8 cellular contexts compared by ENCODE assay signal in the genomic region with DNA sequence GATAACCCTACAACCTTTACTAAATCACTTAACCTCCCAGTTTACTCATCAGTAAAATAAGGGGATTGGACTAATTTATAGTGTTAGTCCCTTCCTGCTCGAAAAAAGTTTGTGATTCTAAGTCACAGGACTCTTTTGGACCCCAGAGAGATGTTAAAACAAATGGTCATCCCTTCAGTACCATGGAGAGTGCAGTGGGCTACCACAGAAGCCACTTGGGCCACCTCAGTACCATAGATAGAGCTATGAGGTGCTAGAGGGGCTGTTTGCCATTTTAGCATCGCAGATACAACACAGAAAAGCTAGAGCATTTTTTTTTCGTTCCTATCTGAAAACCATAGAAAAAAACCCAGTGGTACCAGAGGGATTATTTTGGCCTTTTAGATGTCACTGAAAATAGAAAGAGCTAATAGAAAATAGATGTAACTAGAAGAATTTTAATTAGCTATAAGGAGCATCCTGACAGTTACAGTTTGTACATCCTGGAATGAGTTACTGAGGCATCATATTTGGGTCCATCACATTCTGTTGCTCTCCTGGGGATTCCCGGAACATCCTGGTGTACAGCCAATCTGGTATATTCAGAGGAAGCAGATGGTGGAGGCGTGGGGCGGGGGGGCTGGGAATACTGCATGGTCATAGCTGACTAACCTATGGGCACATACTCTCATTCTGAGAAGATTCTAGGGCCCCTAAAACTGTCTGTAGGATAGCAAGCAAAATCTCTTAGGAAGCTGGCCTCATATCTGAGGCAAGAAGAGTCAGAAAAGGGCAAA. TPM values are rescaled to one million over a fixed set of nuclear protein-coding genes. Genes with fewer than 3 reads are reported as not detected.
DNase-seq lines count a peak whose midpoint lies in the region; ATAC-seq and TF ChIP-seq lines count a peak whose summit lies in the region.
"Had no signal": no experiment of that assay in that cellular context is flagged by ENCODE, and none has a peak within 500 bp of the region (broad histone marks: within the 10 kb centered on the region; RNA-seq: fewer than 3 reads in every experiment).

No MANE protein-coding gene starts in this region.

- H3K4me3 ChIP-seq in IMR-90 (ENCODE audit: insufficient read depth, low read depth, low read length), result no peak overlapping the region

- CTCF ChIA-PET in IMR-90 (lab: Yijun Ruan, JAX), result interaction anchor here (1.2 to 1.8 kb wide), 3 partner anchors 24 to 81 kb away, joined by 3 to 6 read pairs (median 4); no protein-coding TSS in a partner anchor

- H2AK5ac ChIP-seq in IMR-90 (ENCODE audit: low read depth, low read length), result no peak overlapping the region

- dilution Hi-C loops in IMR-90 (cut with HindIII; ENCODE audit: low sequenced_read_pairs, unreplicated experiment), result no loop called here

- TF ChIP-seq CTCF in IMR-90 (conservative IDR thresholded peaks at IDR 0.05; ENCODE audit: low read depth, low read length) (no peak), chondrocyte (IDR thresholded peaks at IDR 0.05) (no peak), progenitor cell of endocrine pancreas (IDR thresholded peaks at IDR 0.05; ENCODE audit: unreplicated experiment) (no peak)

- H4K5ac ChIP-seq in IMR-90 (ENCODE audit: low read depth, low read length), result no peak overlapping the region

- POLR2A ChIA-PET in IMR-90 (lab: Charles Lee; ENCODE audit: unreplicated experiment), result interaction anchor here (0.5 kb wide), 1 partner anchor 71 kb away, joined by 3 read pairs; a partner anchor contains a TSS

- no peak for TF ChIP-seq POLR2A in IMR-90 (IDR thresholded peaks at IDR 0.05; ENCODE audit: low read depth, low read length)

- H3K14ac ChIP-seq in IMR-90 (replicated peaks; ENCODE audit: low read depth, low read length), result no peak overlapping the region

- no TSS peak for BruUV-seq in IMR-90 (replicated peaks; lab: Mats Ljungman, UMichigan)

- no peak overlapping the region for H2BK5ac ChIP-seq in IMR-90 (ENCODE audit: low read depth, low read length, poor library complexity, severe bottlenecking)

- peaks cover 4% of the 10 kb centered on the region; the same call in 1 of the 2 replicates for H3K4me1 ChIP-seq in IMR-90 (ENCODE audit: control insufficient read depth, insufficient read depth, low read length)

- peaks cover 9% of the 10 kb centered on the region; the same call in 1 of the 2 replicates for H3K36me3 ChIP-seq in IMR-90 (ENCODE audit: control insufficient read depth, insufficient read depth, low read length)

- no peak overlapping the region for H3K18ac ChIP-seq in IMR-90 (ENCODE audit: low read depth, low read length)

- no peaks in the 10 kb centered on the region for H3K27me3 ChIP-seq in IMR-90 (ENCODE audit: control insufficient read depth, insufficient read depth, low read length)

- WGBS in IMR-90 (ENCODE audit: extremely low coverage in 2 of 2, insufficient read length in 1 of 2), 2 experiments, result no CpG with 5 or more reads among the region's 6 CpGs

- H3K9me1 ChIP-seq in IMR-90 (ENCODE audit: insufficient read depth, low read length), result no peaks in the 10 kb centered on the region

- H3K4me3 Mint-ChIP-seq in chondrocyte (ENCODE audit: unreplicated experiment) (no peak overlapping the region), progenitor cell of endocrine pancreas (ENCODE audit: low read depth) (peak overlapping the region; percentile 93)

- no peak overlapping the region for H2BK120ac ChIP-seq in IMR-90 (ENCODE audit: low read depth, low read length)

- H3K9ac ChIP-seq in IMR-90 (ENCODE audit: low read depth, low read length), result no peak overlapping the region

- 0 out of 4 replicates have a peak, but pooled peaks cover 0 to 2% of the 10 kb centered on the region in 2 experiments for H3K79me1 ChIP-seq in IMR-90 (ENCODE audit: low read depth in 1 of 2, low read length in 2 of 2)

- ATAC-seq in IMR-90 (ENCODE audit: low read depth) (no peak), GM19328 (IDR thresholded peaks at IDR 0.05; ENCODE audit: unreplicated experiment) (no peak)

- H4K8ac ChIP-seq in IMR-90 (ENCODE audit: low read depth in 2 of 2, low read length in 2 of 2), result no peak overlapping the region

- no peak overlapping the region for H2AFZ ChIP-seq in IMR-90 (replicated peaks; ENCODE audit: low read length, poor library complexity)

- DNase-seq in IMR-90 (peak; percentile 51), chondrocyte (ENCODE audit: low spot score) (no peak), progenitor cell of endocrine pancreas (ENCODE audit: low spot score, unreplicated experiment) (no peak), NCI-H2029 treated with DMSO at 0.1 percent for 48 hours (lab: John Stamatoyannopoulos, UW) (no peak), NCI-H774 (lab: John Stamatoyannopoulos, UW) (no peak)
- DNase-seq: activated CD4-positive, CD25-positive, alpha-beta regulatory T cell treated with anti-CD3 and anti-CD28 coated beads, Interleukin-2, amount 50 U/mL, for 72 hours; hippocampal formation had no signal

- H3K9me3 ChIP-seq in IMR-90 (ENCODE audit: control insufficient read depth, insufficient read depth, low read length), result no peaks in the 10 kb centered on the region

- TF ChIP-seq RAD21 in IMR-90 (IDR thresholded peaks at IDR 0.05; ENCODE audit: low read length), result no peak

- no peak overlapping the region for H2BK15ac ChIP-seq in IMR-90 (ENCODE audit: low read depth, low read length)

- H3K23ac ChIP-seq in IMR-90 (ENCODE audit: low read depth, low read length), result no peak overlapping the region

- no peak overlapping the region for H2BK20ac ChIP-seq in IMR-90 (ENCODE audit: low read depth, low read length)

- no peak overlapping the region for H3K27ac ChIP-seq in IMR-90 (ENCODE audit: insufficient read depth, low read length)

- no peaks in the 10 kb centered on the region; the same call in 1 of the 2 replicates for H4K20me1 ChIP-seq in IMR-90 (ENCODE audit: insufficient read depth, low read length)

- H4K91ac ChIP-seq in IMR-90 (ENCODE audit: insufficient read depth, low read depth, low read length), result no peak overlapping the region

- H3K4me2 ChIP-seq in IMR-90 (ENCODE audit: low read depth, low read length), result no peak overlapping the region

- H3K27me3 Mint-ChIP-seq in chondrocyte (ENCODE audit: low read depth) (no peaks in the 10 kb centered on the region), progenitor cell of endocrine pancreas (no peaks in the 10 kb centered on the region)

- intact Hi-C loops in IMR-90 (cut with micrococcal nuclease), result no loop called here

- H3K4me1 Mint-ChIP-seq in chondrocyte (ENCODE audit: low read depth) (peaks cover 57% of the 10 kb centered on the region), progenitor cell of endocrine pancreas (ENCODE audit: low read depth) (peaks cover 51% of the 10 kb centered on the region)

- H3K36me3 Mint-ChIP-seq in chondrocyte (ENCODE audit: low read depth), result peaks cover 9% of the 10 kb centered on the region
- H3K36me3 Mint-ChIP-seq in progenitor cell of endocrine pancreas (ENCODE audit: insufficient read depth), result peaks cover 22% of the 10 kb centered on the region

- no peak overlapping the region for H2AK9ac ChIP-seq in IMR-90 (replicated peaks; ENCODE audit: low read depth, low read length, poor library complexity)

- in situ Hi-C loops in IMR-90 (cut with MboI; ENCODE audit: low sequenced_read_pairs), result loop anchor here (25.0 kb wide), 2 partner anchors 633 to 758 kb away; a partner anchor contains a TSS

- no peaks in the 10 kb centered on the region for H3K9me3 Mint-ChIP-seq in chondrocyte (ENCODE audit: low read depth)
- no peaks in the 10 kb centered on the region for H3K9me3 Mint-ChIP-seq in progenitor cell of endocrine pancreas (ENCODE audit: low read depth)

- no peak overlapping the region for H3K56ac ChIP-seq in IMR-90 (ENCODE audit: extremely low read depth, insufficient read depth, low read length)

- H3K4ac ChIP-seq in IMR-90 (ENCODE audit: low read depth, low read length), result no peak overlapping the region

- H3K27ac Mint-ChIP-seq in chondrocyte (ENCODE audit: unreplicated experiment) (peak overlapping the region; percentile 57), progenitor cell of endocrine pancreas (no peak overlapping the region)

TF ChIP-seq in IMR-90, 13 proteins besides CTCF, POLR2A, EP300 and RAD21:
- TF ChIP-seq CEBPB (IDR thresholded peaks at IDR 0.05; ENCODE audit: low read depth, low read length) (no peak), MXI1 (IDR thresholded peaks at IDR 0.05; ENCODE audit: borderline replicate concordance, low read depth, low read length) (0 out of 2 replicates have a peak, but pooled peaks have one; percentile 24)

RNA-seq across cellular contexts. Expression of a gene that starts 2.8 kb away (rescaled TPM):
- total RNA-seq in IMR-90 (2012; rRNA removed) (0.83 and 0.90 TPM in 2 replicates), chondrocyte (23.3 to 26.3 TPM (median 23.9 TPM) in 3 replicates), progenitor cell of endocrine pancreas (103 and 111 TPM in 2 replicates)
- polyA plus RNA-seq in IMR-90 (2012; rRNA removed), result 3.8 and 4.6 TPM in 2 replicates
- polyA plus RNA-seq in IMR-90 (2012; cell fraction: cytosol; rRNA removed), result 2.6 and 6.7 TPM in 2 replicates
- polyA plus RNA-seq in IMR-90 (2012; cell fraction: nucleus; rRNA removed; ENCODE audit: low replicate concordance), result 15.6 and 20.5 TPM in 2 replicates

RNA-seq across cellular contexts. Expression of a gene that starts 5.2 kb away (rescaled TPM):
- total RNA-seq in IMR-90 (2012; rRNA removed) (not detected in 2 replicates), chondrocyte (1.1 to 1.6 TPM (median 1.2 TPM) in 3 replicates), progenitor cell of endocrine pancreas (1.1 and 1.4 TPM in 2 replicates)
- polyA plus RNA-seq in IMR-90 (2012; rRNA removed), result 0.07 TPM in 1 of 2 replicates, not detected in the other
- 0.06 TPM in 1 of 2 replicates, not detected in the other for polyA plus RNA-seq in IMR-90 (2012; cell fraction: cytosol; rRNA removed)
- 0.16 and 0.32 TPM in 2 replicates for polyA plus RNA-seq in IMR-90 (2012; cell fraction: nucleus; rRNA removed; ENCODE audit: low replicate concordance)

RNA-seq across cellular contexts. Expression of a gene that starts 25.5 kb away (rescaled TPM):
- total RNA-seq in IMR-90 (2012; rRNA removed) (16.1 and 18.1 TPM in 2 replicates), chondrocyte (86.1 to 144 TPM (median 90.4 TPM) in 3 replicates), progenitor cell of endocrine pancreas (57.3 and 65.3 TPM in 2 replicates)
- polyA plus RNA-seq in IMR-90 (2012; rRNA removed), result 58.4 and 62.8 TPM in 2 replicates
- 39.2 and 43.6 TPM in 2 replicates for polyA plus RNA-seq in IMR-90 (2012; cell fraction: cytosol; rRNA removed)
- 101 and 167 TPM in 2 replicates for polyA plus RNA-seq in IMR-90 (2012; cell fraction: nucleus; rRNA removed; ENCODE audit: low replicate concordance)

RNA-seq across cellular contexts. Expression of a gene that starts 38.0 kb away (rescaled TPM):
- not detected in 2 replicates for total RNA-seq in IMR-90 (2012; rRNA removed)
- not detected in 2 replicates for polyA plus RNA-seq in IMR-90 (2012; rRNA removed)
- polyA plus RNA-seq in IMR-90 (2012; cell fraction: cytosol; rRNA removed), result not detected in 2 replicates
- polyA plus RNA-seq in IMR-90 (2012; cell fraction: nucleus; rRNA removed; ENCODE audit: low replicate concordance), result not detected in 2 replicates
- total RNA-seq in chondrocyte, result not detected in 3 replicates
- total RNA-seq in progenitor cell of endocrine pancreas, result not detected in 2 replicates

RNA-seq across cellular contexts. Expression of a gene that starts 53.5 kb away (rescaled TPM):
- not detected in 2 replicates for total RNA-seq in IMR-90 (2012; rRNA removed)
- not detected in 2 replicates for polyA plus RNA-seq in IMR-90 (2012; rRNA removed)
- polyA plus RNA-seq in IMR-90 (2012; cell fraction: cytosol; rRNA removed), result not detected in 2 replicates
- not detected in 2 replicates for polyA plus RNA-seq in IMR-90 (2012; cell fraction: nucleus; rRNA removed; ENCODE audit: low replicate concordance)
- not detected in 3 replicates for total RNA-seq in chondrocyte
- total RNA-seq in progenitor cell of endocrine pancreas, result not detected in 2 replicates

Comparison
In these comparisons a context has a peak if more than half of its experiments do, and no peak if none do; other contexts are left out.
1. RNA of a gene that starts 2.8 kb away (total RNA-seq): 103 to 111 TPM in progenitor cell of endocrine pancreas and 23.3 to 26.3 TPM in chondrocyte; 0.83 to 0.90 TPM in IMR-90; every median in the first group is over 10 times any median in the second.